9 cellular contexts compared by ENCODE assay signal in the genomic region with DNA sequence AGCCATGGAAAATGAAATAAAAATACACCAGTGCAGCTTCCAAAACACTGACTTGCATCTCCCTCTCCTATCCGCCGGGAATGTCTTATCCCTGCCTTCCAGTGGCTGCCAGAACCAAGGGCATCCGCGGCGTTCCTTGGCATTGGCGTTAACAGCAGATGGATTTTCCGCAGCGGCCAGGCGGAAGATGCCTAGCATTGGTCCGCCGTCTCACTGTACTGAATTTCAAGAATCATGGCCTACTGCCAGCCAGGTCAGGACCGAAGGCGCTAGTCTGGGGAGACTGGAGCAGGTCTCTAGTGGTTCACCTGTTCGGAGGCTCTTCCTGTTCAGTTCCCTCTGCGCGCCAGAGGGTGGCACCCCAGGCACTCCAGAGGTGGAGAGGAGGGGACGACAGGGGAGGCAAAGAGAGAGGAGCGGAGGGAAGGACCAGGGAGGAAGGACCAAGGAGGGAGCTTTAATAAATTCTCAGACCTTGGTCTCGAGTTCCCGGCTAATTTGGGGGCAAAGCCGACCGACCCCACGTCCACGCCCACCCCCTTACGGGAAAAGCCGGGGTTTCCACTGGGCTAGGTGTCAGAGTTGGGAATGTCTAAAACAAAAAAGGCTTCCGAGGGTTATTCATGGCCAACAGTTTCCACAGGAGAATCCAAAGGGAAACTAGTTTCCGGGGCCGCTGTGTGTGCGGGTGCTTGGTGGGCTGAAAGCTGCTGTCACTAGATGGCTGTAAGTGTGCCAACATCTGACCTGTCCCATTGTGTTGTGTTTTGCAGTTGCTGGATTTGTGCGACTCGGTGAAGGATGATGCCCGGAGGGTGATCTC. TPM values are rescaled to one million over a fixed set of nuclear protein-coding genes. Genes with fewer than 3 reads are reported as not detected.
A peak's percentile ranks its signal among the peaks of the same experiment; 100 is the strongest.
DNase-seq lines count a peak whose midpoint lies in the region; ATAC-seq and TF ChIP-seq lines count a peak whose summit lies in the region.
"Had no signal": no experiment of that assay in that cellular context is flagged by ENCODE, and none has a peak within 500 bp of the region (broad histone marks: within the 10 kb centered on the region; RNA-seq: fewer than 3 reads in every experiment).

No MANE protein-coding gene starts in this region.

- peak overlapping the region; percentile 81 for H3K4me3 Mint-ChIP-seq in CD8-positive, alpha-beta T cell
- peak overlapping the region; percentile 73 for H3K4me3 Mint-ChIP-seq in activated CD8-positive, alpha-beta T cell treated with anti-CD3 and anti-CD28 coated beads, Interleukin-2, amount 10 ng/mL, durations not matched to agents 7 days and 5 days
- H3K4me3 Mint-ChIP-seq in effector memory CD8-positive, alpha-beta T cell = peak overlapping the region; percentile 95 to 97

- H3K9me3 ChIP-seq in CD8-positive, alpha-beta T cell (ENCODE audit: low read length) = no peaks in the 10 kb centered on the region

- peaks cover 41% of the 10 kb centered on the region for H3K27me3 Mint-ChIP-seq in CD8-positive, alpha-beta T cell (ENCODE audit: low read depth)
- H3K27me3 Mint-ChIP-seq in activated CD8-positive, alpha-beta T cell treated with anti-CD3 and anti-CD28 coated beads, Interleukin-2, amount 10 ng/mL, durations not matched to agents 7 days and 5 days (ENCODE audit: low read depth) = peaks cover 56% of the 10 kb centered on the region
- H3K27me3 Mint-ChIP-seq in effector memory CD8-positive, alpha-beta T cell = peaks cover 63 to 67% of the 10 kb centered on the region in 2 donors

- intact Hi-C loops in CD8-positive, alpha-beta T cell (cut with DNase I, micrococcal nuclease) = loop anchor here (2.0 to 10.0 kb wide), 5 partner anchors 18 to 768 kb away; partner anchors contain the start of gene ANAPC1 (in 1 of the 2)

- CTCF ChIA-PET in CD8-positive, alpha-beta T cell (lab: Charles Lee) = interaction anchor here (0.6 to 2.4 kb wide), 17 partner anchors 9 to 578 kb away, joined by 3 to 23 read pairs (median 4); no protein-coding TSS in a partner anchor
- CTCF ChIA-PET in activated CD8-positive, alpha-beta T cell treated with anti-CD3 and anti-CD28 coated beads, Interleukin-2, amount 10 ng/mL, durations not matched to agents 7 days and 5 days (lab: Charles Lee) = interaction anchor here (0.6 to 2.5 kb wide), 9 partner anchors 8 to 304 kb away, joined by 3 to 22 read pairs (median 3); no protein-coding TSS in a partner anchor

- no peak overlapping the region for H3K27ac ChIP-seq in CD8-positive, alpha-beta T cell (ENCODE audit: low read depth, low read length)
- H3K27ac ChIP-seq: KMS-11 had no signal

- H3K4me1 ChIP-seq in CD8-positive, alpha-beta T cell (ENCODE audit: insufficient read depth, low read length) = peaks cover 38% of the 10 kb centered on the region

- no peaks in the 10 kb centered on the region for H3K9me3 Mint-ChIP-seq in CD8-positive, alpha-beta T cell
- no peaks in the 10 kb centered on the region for H3K9me3 Mint-ChIP-seq in activated CD8-positive, alpha-beta T cell treated with anti-CD3 and anti-CD28 coated beads, Interleukin-2, amount 10 ng/mL, durations not matched to agents 7 days and 5 days (ENCODE audit: insufficient read depth)
- no peaks in the 10 kb centered on the region for H3K9me3 Mint-ChIP-seq in effector memory CD8-positive, alpha-beta T cell

- POLR2A ChIA-PET in CD8-positive, alpha-beta T cell (lab: Charles Lee) = no interaction called here
- POLR2A ChIA-PET in activated CD8-positive, alpha-beta T cell treated with anti-CD3 and anti-CD28 coated beads, Interleukin-2, amount 10 ng/mL, durations not matched to agents 7 days and 5 days (lab: Charles Lee) = no interaction called here

- H3K4me3 ChIP-seq in CD8-positive, alpha-beta T cell (ENCODE audit: low read depth, low read length) = peak overlapping the region; percentile 91

- ATAC-seq in CD8-positive, alpha-beta T cell = peak; percentile 46
- ATAC-seq in HG03354 (IDR thresholded peaks at IDR 0.05; ENCODE audit: poor library complexity, severe bottlenecking, unreplicated experiment) = peak; percentile 22
- ATAC-seq in activated CD8-positive, alpha-beta T cell treated with anti-CD3 and anti-CD28 coated beads, Interleukin-2, amount 10 ng/mL, durations not matched to agents 7 days and 5 days = peak; percentile 37
- peak; percentile 40 for ATAC-seq in effector memory CD8-positive, alpha-beta T cell (replicated peaks)
- no peak for ATAC-seq in HG03469 (IDR thresholded peaks at IDR 0.05; ENCODE audit: unreplicated experiment)

- peaks cover 37% of the 10 kb centered on the region for H3K4me1 Mint-ChIP-seq in CD8-positive, alpha-beta T cell (ENCODE audit: low read depth)
- H3K4me1 Mint-ChIP-seq in activated CD8-positive, alpha-beta T cell treated with anti-CD3 and anti-CD28 coated beads, Interleukin-2, amount 10 ng/mL, durations not matched to agents 7 days and 5 days (ENCODE audit: low read depth) = peaks cover 45% of the 10 kb centered on the region
- H3K4me1 Mint-ChIP-seq in effector memory CD8-positive, alpha-beta T cell (ENCODE audit: low read depth in 2 of 2) = peaks cover 41 to 43% of the 10 kb centered on the region in 2 donors

- H3K36me3 Mint-ChIP-seq in CD8-positive, alpha-beta T cell = peaks cover 6% of the 10 kb centered on the region
- H3K36me3 Mint-ChIP-seq in activated CD8-positive, alpha-beta T cell treated with anti-CD3 and anti-CD28 coated beads, Interleukin-2, amount 10 ng/mL, durations not matched to agents 7 days and 5 days (ENCODE audit: low read depth) = peaks cover 1% of the 10 kb centered on the region
- peaks cover 28% of the 10 kb centered on the region for H3K36me3 Mint-ChIP-seq in effector memory CD8-positive, alpha-beta T cell (ENCODE audit: insufficient read depth)

- DNase-seq in CD8-positive, alpha-beta T cell = peak in 6 of 7 experiments; percentile 49 to 81 (median 68)
- DNase-seq in NCI-H82 treated with DMSO at 0.1 percent for 48 hours (lab: John Stamatoyannopoulos, UW; ENCODE audit: unreplicated experiment) (peak; percentile 13), medulla oblongata (ENCODE audit: extremely low spot score) (peak; percentile 85)
- peak; percentile 79 for DNase-seq in activated CD8-positive, alpha-beta T cell treated with anti-CD3 and anti-CD28 coated beads, Interleukin-2, amount 10 ng/mL, durations not matched to agents 7 days and 5 days
- DNase-seq in effector memory CD8-positive, alpha-beta T cell = peak; percentile 48 to 54 (median 50)
- peak; percentile 61 to 71 for DNase-seq in stimulated activated CD4-positive, alpha-beta T cell treated with anti-CD3 and anti-CD28 coated beads, Interleukin-4, amount 100 ng/mL, for 48 hours (ENCODE audit: low read depth in 2 of 2)

- no peaks in the 10 kb centered on the region for H3K36me3 ChIP-seq in CD8-positive, alpha-beta T cell (ENCODE audit: insufficient read depth, low read length)

- H3K27ac Mint-ChIP-seq in CD8-positive, alpha-beta T cell = no peak overlapping the region
- no peak overlapping the region for H3K27ac Mint-ChIP-seq in activated CD8-positive, alpha-beta T cell treated with anti-CD3 and anti-CD28 coated beads, Interleukin-2, amount 10 ng/mL, durations not matched to agents 7 days and 5 days
- H3K27ac Mint-ChIP-seq in effector memory CD8-positive, alpha-beta T cell = no peak overlapping the region

- peak; percentile 71 for TF ChIP-seq CTCF in CD8-positive, alpha-beta T cell (IDR thresholded peaks at IDR 0.05)

- H3K27me3 ChIP-seq in CD8-positive, alpha-beta T cell (ENCODE audit: insufficient read depth, low read length) = peaks cover 23% of the 10 kb centered on the region

RNA-seq across cellular contexts. Expression of gene BCL2L11, which starts 3.7 kb away (rescaled TPM):
- 10 to 100 TPM; 38.7 to 40.1 TPM for total RNA-seq in CD8-positive, alpha-beta T cell
- total RNA-seq in activated CD8-positive, alpha-beta T cell treated with anti-CD3 and anti-CD28 coated beads, Interleukin-2, amount 10 ng/mL, durations not matched to agents 7 days and 5 days = 10 to 100 TPM; 11.7 to 16.5 TPM

Comparison
In these comparisons a context has a peak if more than half of its experiments do, and no peak if none do; other contexts are left out.
1. DNase-seq: peak in every context shown above with its lines; median percentile 85 in medulla oblongata; 79 in activated CD8-positive, alpha-beta T cell treated with anti-CD3 and anti-CD28 coated beads, Interleukin-2, amount 10 ng/mL, durations not matched to agents 7 days and 5 days; 68 in CD8-positive, alpha-beta T cell; 66 in stimulated activated CD4-positive, alpha-beta T cell treated with anti-CD3 and anti-CD28 coated beads, Interleukin-4, amount 100 ng/mL, for 48 hours; 50 in effector memory CD8-positive, alpha-beta T cell; 13 in NCI-H82 treated with DMSO at 0.1 percent for 48 hours.